In genomic region chr14:100067971-100068959, GRCh38 we compare ENCODE assay signal across 9 cellular contexts. TPM values are rescaled to one million over a fixed set of nuclear protein-coding genes. Genes with fewer than 3 reads are reported as not detected.
DNase-seq lines count a peak whose midpoint lies in the region; ATAC-seq lines count a peak whose summit lies in the region.
"Had no signal": no experiment of that assay in that cellular context is flagged by ENCODE, and none has a peak within 500 bp of the region (broad histone marks: within the 10 kb centered on the region; RNA-seq: fewer than 3 reads in every experiment).

No MANE protein-coding gene starts in this region.

- peak overlapping the region in 1 of 2 experiments; percentile 9 for H3K14ac ChIP-seq in mesenchymal stem cell (ENCODE audit: low read length in 2 of 2)

- H2BK15ac ChIP-seq in mesenchymal stem cell (ENCODE audit: low read depth, poor library complexity, severe bottlenecking), result no peak overlapping the region

- no peak overlapping the region for H3K4me3 ChIP-seq in mesenchymal stem cell (ENCODE audit: insufficient read depth in 1 of 2, low read depth in 1 of 2, low read length in 2 of 2)
- H3K4me3 ChIP-seq: SJSA1 had no signal

- CTCF ChIA-PET in activated naive CD4-positive, alpha-beta T cell treated with anti-CD3 and anti-CD28 coated beads, Interleukin-2, amount 10 ng/mL, durations not matched to agents 7 days and 5 days (lab: Charles Lee), result interaction anchor here (0.7 to 22.9 kb wide), 8 partner anchors 11 to 156 kb away, joined by 3 to 488 read pairs (median 18); no protein-coding TSS in a partner anchor

- peak overlapping the region; percentile 90 for H3K4me3 Mint-ChIP-seq in activated naive CD4-positive, alpha-beta T cell treated with anti-CD3 and anti-CD28 coated beads, Interleukin-2, amount 10 ng/mL, durations not matched to agents 7 days and 5 days

- no peaks in the 10 kb centered on the region for H3K9me3 ChIP-seq in mesenchymal stem cell (ENCODE audit: control insufficient read depth, low read length)
- H3K9me3 ChIP-seq: SJSA1 had no signal

- H3K4ac ChIP-seq in mesenchymal stem cell (ENCODE audit: low read depth in 1 of 2, low read length in 2 of 2), result no peak overlapping the region

- peak overlapping the region in 1 of 2 experiments; percentile 29 for H2BK12ac ChIP-seq in mesenchymal stem cell (ENCODE audit: low read length in 2 of 2)

- no peak overlapping the region for H4K8ac ChIP-seq in mesenchymal stem cell (ENCODE audit: low read length)

- no peak overlapping the region for H3K4me2 ChIP-seq in mesenchymal stem cell (ENCODE audit: low read length, poor library complexity, severe bottlenecking)

- no peak overlapping the region for H3K23ac ChIP-seq in mesenchymal stem cell (ENCODE audit: low read length in 2 of 2)

- H3K27me3 ChIP-seq in mesenchymal stem cell (ENCODE audit: control insufficient read depth in 1 of 2, insufficient read depth in 1 of 2, low read length in 2 of 2), result no peaks in the 10 kb centered on the region
- H3K27me3 ChIP-seq: SJSA1 had no signal

- DNase-seq in SIG-M5 (lab: John Stamatoyannopoulos, UW) (peak; percentile 18), islet precursor cell (peak; percentile 66), DMS53 (lab: John Stamatoyannopoulos, UW) (no peak), mesenchymal stem cell (no peak)
- peak; percentile 92 for DNase-seq in activated naive CD4-positive, alpha-beta T cell treated with anti-CD3 and anti-CD28 coated beads, Interleukin-2, amount 10 ng/mL, durations not matched to agents 7 days and 5 days
- peak; percentile 77 to 92 (median 79) for DNase-seq in stimulated activated CD4-positive, alpha-beta T cell treated with anti-CD3 and anti-CD28 coated beads, TNF-alpha, amount 100 ng/mL, for 48 hours (ENCODE audit: low read depth in 3 of 3)

- H2AFZ ChIP-seq in mesenchymal stem cell (ENCODE audit: low read depth, low read length), result no peak overlapping the region

- peak overlapping the region in 1 of 2 experiments; percentile 26 for H3K18ac ChIP-seq in mesenchymal stem cell (ENCODE audit: low read depth in 1 of 2, low read length in 2 of 2)

- H3K4me1 Mint-ChIP-seq in activated naive CD4-positive, alpha-beta T cell treated with anti-CD3 and anti-CD28 coated beads, Interleukin-2, amount 10 ng/mL, durations not matched to agents 7 days and 5 days, result peaks cover 46% of the 10 kb centered on the region

- H3K4me1 ChIP-seq in mesenchymal stem cell (ENCODE audit: control insufficient read depth, insufficient read depth, low read depth, low read length), result peaks cover 6% of the 10 kb centered on the region
- H3K4me1 ChIP-seq: SJSA1 had no signal

- H3K79me1 ChIP-seq in mesenchymal stem cell (replicated peaks; ENCODE audit: low read length, poor library complexity, severe bottlenecking), result peaks cover 56% of the 10 kb centered on the region

- H2BK120ac ChIP-seq in mesenchymal stem cell (ENCODE audit: low read depth, low read length), result no peak overlapping the region

- 91% methylated on average over 18 of the region's 18 CpGs for WGBS in mesenchymal stem cell

- no peaks in the 10 kb centered on the region for H3K27me3 Mint-ChIP-seq in activated naive CD4-positive, alpha-beta T cell treated with anti-CD3 and anti-CD28 coated beads, Interleukin-2, amount 10 ng/mL, durations not matched to agents 7 days and 5 days

- no peak overlapping the region for H2AK5ac ChIP-seq in mesenchymal stem cell (ENCODE audit: low read length, severe bottlenecking)

- H2BK5ac ChIP-seq in mesenchymal stem cell (ENCODE audit: low read depth, low read length, poor library complexity, severe bottlenecking), result no peak overlapping the region

- H3K9me3 Mint-ChIP-seq in activated naive CD4-positive, alpha-beta T cell treated with anti-CD3 and anti-CD28 coated beads, Interleukin-2, amount 10 ng/mL, durations not matched to agents 7 days and 5 days, result no peaks in the 10 kb centered on the region

- H3K9ac ChIP-seq in mesenchymal stem cell (ENCODE audit: low read length), result no peak overlapping the region

- no peak overlapping the region for H3K27ac ChIP-seq in mesenchymal stem cell (ENCODE audit: low read length, poor library complexity, severe bottlenecking)
- H3K27ac ChIP-seq: SJSA1 had no signal

- peak overlapping the region; percentile 99 for H3K27ac Mint-ChIP-seq in activated naive CD4-positive, alpha-beta T cell treated with anti-CD3 and anti-CD28 coated beads, Interleukin-2, amount 10 ng/mL, durations not matched to agents 7 days and 5 days

- peaks cover 72% of the 10 kb centered on the region for H3K36me3 Mint-ChIP-seq in activated naive CD4-positive, alpha-beta T cell treated with anti-CD3 and anti-CD28 coated beads, Interleukin-2, amount 10 ng/mL, durations not matched to agents 7 days and 5 days

- no peaks in the 10 kb centered on the region for H3K36me3 ChIP-seq in mesenchymal stem cell (ENCODE audit: control insufficient read depth in 1 of 2, insufficient read depth in 2 of 2, low read depth in 1 of 2, low read length in 2 of 2)
- H3K36me3 ChIP-seq: SJSA1 had no signal

- H4K91ac ChIP-seq in mesenchymal stem cell (ENCODE audit: low read length), result no peak overlapping the region

- peak; percentile 23 for ATAC-seq in GM18858 (IDR thresholded peaks at IDR 0.05; ENCODE audit: unreplicated experiment)
- peak; percentile 37 for ATAC-seq in HG03045 (IDR thresholded peaks at IDR 0.05; ENCODE audit: unreplicated experiment)

RNA-seq across cellular contexts. Expression of gene EVL, which starts 3.0 kb away (rescaled TPM):
- 25.6 TPM for polyA plus RNA-seq in mesenchymal stem cell (2013, experiment 1 of 2)
- polyA plus RNA-seq in mesenchymal stem cell (2013, experiment 2 of 2), result 23.8 TPM

Comparison
In these comparisons a context has a peak if more than half of its experiments do, and no peak if none do; other contexts are left out.
1. DNase-seq: peak in SIG-M5 (single experiment), activated naive CD4-positive, alpha-beta T cell treated with anti-CD3 and anti-CD28 coated beads, Interleukin-2, amount 10 ng/mL, durations not matched to agents 7 days and 5 days (single experiment), islet precursor cell (single experiment) and stimulated activated CD4-positive, alpha-beta T cell treated with anti-CD3 and anti-CD28 coated beads, TNF-alpha, amount 100 ng/mL, for 48 hours (3 of 3); none in DMS53 (single experiment) and mesenchymal stem cell (single experiment).